Comparison of ENCODE assay signal across 16 cellular contexts in the genomic region with DNA sequence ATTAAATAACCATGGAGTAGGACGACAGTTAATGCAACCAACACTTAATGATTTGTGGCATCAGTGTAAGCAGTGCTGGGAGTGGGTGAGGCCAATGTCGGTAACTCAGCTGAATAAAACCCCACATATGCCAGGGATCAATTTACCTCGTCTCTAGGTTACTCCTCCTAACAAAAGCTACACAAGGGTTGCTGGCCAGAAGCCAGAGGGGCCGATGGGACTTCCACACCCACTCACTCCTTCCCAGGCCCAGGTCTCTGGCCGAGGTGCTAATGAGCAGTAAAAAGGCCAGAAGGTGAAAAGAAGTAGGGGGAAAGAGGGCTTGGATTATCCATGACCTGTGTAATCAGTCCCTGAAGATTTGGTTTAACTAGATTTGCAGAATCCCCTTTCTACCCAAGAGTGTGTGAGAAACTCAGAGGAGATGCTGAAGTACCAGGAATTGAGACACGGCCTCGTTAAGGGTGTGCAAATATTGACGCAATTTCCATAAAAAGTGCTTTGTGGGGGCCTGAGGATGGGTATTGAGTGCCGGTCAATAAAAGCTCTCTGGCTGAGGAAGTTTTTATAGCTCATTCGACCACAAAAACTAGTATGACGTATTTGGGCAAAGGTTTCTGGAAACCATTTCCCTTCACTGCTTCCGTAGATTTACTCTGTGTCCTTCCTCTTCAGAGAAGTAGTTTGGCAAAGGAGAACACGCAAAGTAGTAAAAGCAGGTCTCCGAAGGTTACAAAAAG.
A peak's percentile ranks its signal among the peaks of the same experiment; 100 is the strongest.
DNase-seq lines count a peak whose midpoint lies in the region; ATAC-seq and TF ChIP-seq lines count a peak whose summit lies in the region.
"Had no signal": no experiment of that assay in that cellular context is flagged by ENCODE, and none has a peak within 500 bp of the region (broad histone marks: within the 10 kb centered on the region; RNA-seq: fewer than 3 reads in every experiment).

No MANE protein-coding gene starts in this region.

- H3K9me3 ChIP-seq in colonic mucosa (no peaks in the 10 kb centered on the region), upper lobe of right lung (no peaks in the 10 kb centered on the region), esophagus squamous epithelium (no peaks in the 10 kb centered on the region)
- H3K9me3 ChIP-seq: psoas muscle, tibial artery had no signal

- ATAC-seq in upper lobe of right lung (peak; percentile 64), HG03457 (IDR thresholded peaks at IDR 0.05; ENCODE audit: unreplicated experiment) (no peak)
- ATAC-seq: activated CD4-positive, alpha-beta T cell treated with anti-CD3 and anti-CD28 coated beads for 36 hours; psoas muscle had no signal

- H3K36me3 ChIP-seq in colonic mucosa (no peaks in the 10 kb centered on the region), upper lobe of right lung (no peaks in the 10 kb centered on the region), esophagus squamous epithelium (no peaks in the 10 kb centered on the region)
- H3K36me3 ChIP-seq: tibial artery had no signal

- peak; percentile 67 for DNase-seq in DMS 273 (lab: John Stamatoyannopoulos, UW; ENCODE audit: unreplicated experiment)
- no peak for DNase-seq in DMS 273 treated with DMSO at 0.1 percent for 48 hours (lab: John Stamatoyannopoulos, UW)
- DNase-seq in NCI-H510A treated with DMSO at 0.1 percent for 48 hours (lab: John Stamatoyannopoulos, UW) = peak; percentile 87
- DNase-seq in colonic mucosa = peak; percentile 19
- DNase-seq in upper lobe of right lung = peak; percentile 65
- DNase-seq in COLO829 (ENCODE audit: low spot score) = no peak
- DNase-seq in esophagus squamous epithelium (lab: John Stamatoyannopoulos, UW) = no peak
- DNase-seq: activated CD4-positive, alpha-beta T cell treated with anti-CD3 and anti-CD28 coated beads for 36 hours; activated T-cell treated with anti-CD3 and anti-CD28 coated beads, Interleukin-2, amount 50 U/mL, for 24 hours; CD8-positive, alpha-beta memory T cell; cortex of kidney; psoas muscle; tibial artery had no signal

- no peak overlapping the region for H3K27ac ChIP-seq in colonic mucosa
- no peak overlapping the region for H3K27ac ChIP-seq in upper lobe of right lung
- H3K27ac ChIP-seq in esophagus squamous epithelium = no peak overlapping the region
- H3K27ac ChIP-seq: 22Rv1, KMS-11, psoas muscle, tibial artery had no signal

- 49 to 56% methylated on average over 14 of the region's 14 CpGs for WGBS in esophagus squamous epithelium, 2 donors

- H3K27me3 ChIP-seq in colonic mucosa (no peaks in the 10 kb centered on the region), upper lobe of right lung (no peaks in the 10 kb centered on the region), esophagus squamous epithelium (no peaks in the 10 kb centered on the region)
- H3K27me3 ChIP-seq: tibial artery had no signal

- intact Hi-C loops in colonic mucosa (cut with DNase I) = no loop called here
- intact Hi-C loops in upper lobe of right lung (cut with DNase I) = no loop called here
- intact Hi-C loops in esophagus squamous epithelium (cut with DNase I) = no loop called here

- H3K9ac ChIP-seq in colonic mucosa (ENCODE audit: low read depth in 2 of 2, low read length in 2 of 2) = no peak overlapping the region
- H3K9ac ChIP-seq: KMS-11 had no signal

- no peak overlapping the region for H3K4me3 ChIP-seq in colonic mucosa
- H3K4me3 ChIP-seq in upper lobe of right lung = no peak overlapping the region
- H3K4me3 ChIP-seq in esophagus squamous epithelium = no peak overlapping the region
- H3K4me3 ChIP-seq: psoas muscle, tibial artery had no signal

- TF ChIP-seq CTCF in colonic mucosa (IDR thresholded peaks at IDR 0.05) (no peak), upper lobe of right lung (IDR thresholded peaks at IDR 0.05) (no peak), esophagus squamous epithelium (IDR thresholded peaks at IDR 0.05) (no peak)

- no peak for TF ChIP-seq POLR2A in esophagus squamous epithelium (IDR thresholded peaks at IDR 0.05)

- H3K4me1 ChIP-seq in colonic mucosa (peaks cover 4% of the 10 kb centered on the region), upper lobe of right lung (no peaks in the 10 kb centered on the region), esophagus squamous epithelium (no peaks in the 10 kb centered on the region)
- H3K4me1 ChIP-seq: psoas muscle, tibial artery had no signal

Comparison
In these comparisons a context has a peak if more than half of its experiments do, and no peak if none do; other contexts are left out.
1. DNase-seq: peak in DMS 273 (single experiment), NCI-H510A treated with DMSO at 0.1 percent for 48 hours (single experiment), colonic mucosa (single experiment) and upper lobe of right lung (single experiment); none in DMS 273 treated with DMSO at 0.1 percent for 48 hours (single experiment), COLO829 (single experiment) and esophagus squamous epithelium (single experiment).